In the genomic region with DNA sequence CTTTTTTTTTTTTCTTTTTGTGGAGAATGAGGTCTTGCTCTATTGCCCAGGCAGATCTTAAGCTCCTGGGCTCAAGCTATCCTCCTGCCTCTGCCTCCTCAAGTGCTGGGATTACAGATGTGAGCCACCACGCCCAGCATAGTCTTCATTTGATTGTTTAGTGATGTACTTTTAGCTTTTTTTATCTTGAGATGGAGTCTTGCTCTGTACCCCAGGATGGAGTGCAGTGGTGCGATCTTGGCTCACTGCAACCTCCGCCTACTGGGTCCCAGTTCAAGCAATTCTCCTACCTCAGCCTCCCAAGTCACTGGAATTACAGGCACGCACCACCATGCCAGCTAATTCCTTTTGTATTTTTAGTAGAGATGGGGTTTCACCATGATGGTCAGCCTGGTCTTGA, we compare ENCODE assay signal across 36 cellular contexts. TPM values are rescaled to one million over a fixed set of nuclear protein-coding genes. Genes with fewer than 3 reads are reported as not detected.
"Had no signal": no experiment of that assay in that cellular context is flagged by ENCODE, and none has a peak within 500 bp of the region (broad histone marks: within the 10 kb centered on the region; RNA-seq: fewer than 3 reads in every experiment).

No MANE protein-coding gene starts in this region.

- H3K27ac ChIP-seq: adrenal gland, body of pancreas, breast epithelium, KMS-11, Peyer's patch, SJSA1 had no signal

- H3K4me1 ChIP-seq: adrenal gland, body of pancreas, breast epithelium, Peyer's patch, SJSA1 had no signal

- H3K4me3 ChIP-seq: adrenal gland, body of pancreas, breast epithelium, Peyer's patch, SJSA1 had no signal

- H3K27ac Mint-ChIP-seq: activated CD4-positive, alpha-beta T cell treated with anti-CD3 and anti-CD28 coated beads, Interleukin-2, amount 10 ng/mL, durations not matched to agents 7 days and 5 days; activated CD8-positive, alpha-beta T cell treated with anti-CD3 and anti-CD28 coated beads, Interleukin-2, amount 10 ng/mL, durations not matched to agents 7 days and 5 days; activated naive CD4-positive, alpha-beta T cell treated with anti-CD3 and anti-CD28 coated beads, Interleukin-2, amount 50 U/mL, for 24 hours; T-helper 1 cell treated with Interleukin-12 subunit alpha and Interleukin-12 subunit beta and Interleukin-4 antibody, amounts not matched to agents 30 μg/mL and 1 μg/mL, for 36 hours; T-helper 2 cell treated with Interferon-gamma antibody and Interleukin-4, amounts not matched to agents 5 μg/mL and 100 μg/mL, for 36 hours; WTC11 had no signal

- DNase-seq: activated CD4-positive, alpha-beta T cell treated with anti-CD3 and anti-CD28 coated beads for 1 hour; activated CD4-positive, alpha-beta T cell treated with anti-CD3 and anti-CD28 coated beads, Interleukin-2, amount 10 ng/mL, durations not matched to agents 7 days and 5 days; activated CD4-positive, alpha-beta T cell treated with anti-CD3 and anti-CD28 coated beads, Interleukin-2, amount 50 U/mL, for 48 hours; activated CD8-positive, alpha-beta memory T cell treated with anti-CD3 and anti-CD28 coated beads, Interleukin-2, amount 50 U/mL, for 4 hours; activated CD8-positive, alpha-beta T cell treated with anti-CD3 and anti-CD28 coated beads, Interleukin-2, amount 10 ng/mL, durations not matched to agents 7 days and 5 days; activated effector memory CD4-positive, alpha-beta T cell treated with Interleukin-2 at 50 U/mL for 16 hours; activated naive CD4-positive, alpha-beta T cell; activated T-cell treated with anti-CD3 and anti-CD28 coated beads, Interleukin-2, amount 50 U/mL, for 48 hours; MM.1S; MV-4-11; NCI-H1092; NCI-H1417; NCI-H146; NCI-H187; NCI-H2029 treated with DMSO at 0.1 percent for 48 hours; NCI-H2107; NCI-H2171; NCI-H510A; NCI-H526; NCI-H748 treated with DMSO at 0.1 percent for 48 hours; NK-92 treated with Interleukin-12 subunit alpha and Interleukin-12 subunit beta, amount 100 ng/mL, for 24 hours; PC-3; RPMI8226; SHP77 treated with DMSO at 0.1 percent for 48 hours; SK-N-SH had no signal

- H3K4me1 Mint-ChIP-seq: activated CD4-positive, alpha-beta T cell treated with anti-CD3 and anti-CD28 coated beads, Interleukin-2, amount 10 ng/mL, durations not matched to agents 7 days and 5 days; activated naive CD4-positive, alpha-beta T cell treated with anti-CD3 and anti-CD28 coated beads, Interleukin-2, amount 50 U/mL, for 24 hours; WTC11 had no signal

- H3K27me3 ChIP-seq: adrenal gland, body of pancreas, Peyer's patch, SJSA1 had no signal

- H3K27me3 Mint-ChIP-seq: activated CD4-positive, alpha-beta T cell treated with anti-CD3 and anti-CD28 coated beads, Interleukin-2, amount 10 ng/mL, durations not matched to agents 7 days and 5 days; activated naive CD4-positive, alpha-beta T cell treated with anti-CD3 and anti-CD28 coated beads, Interleukin-2, amount 50 U/mL, for 24 hours had no signal

- ATAC-seq: activated CD8-positive, alpha-beta T cell treated with anti-CD3 and anti-CD28 coated beads, Interleukin-2, amount 10 ng/mL, durations not matched to agents 7 days and 5 days; body of pancreas; PC-3; WTC11 had no signal

- H3K9me3 ChIP-seq: adrenal gland, body of pancreas had no signal

- H3K9ac ChIP-seq: KMS-11, SK-N-SH had no signal

- H3K36me3 ChIP-seq: adrenal gland, breast epithelium, Peyer's patch had no signal

- H3K4me3 Mint-ChIP-seq: activated CD4-positive, alpha-beta T cell treated with anti-CD3 and anti-CD28 coated beads, Interleukin-2, amount 10 ng/mL, durations not matched to agents 7 days and 5 days; activated CD8-positive, alpha-beta T cell treated with anti-CD3 and anti-CD28 coated beads, Interleukin-2, amount 10 ng/mL, durations not matched to agents 7 days and 5 days; activated naive CD4-positive, alpha-beta T cell treated with anti-CD3 and anti-CD28 coated beads, Interleukin-2, amount 50 U/mL, for 24 hours; T-helper 1 cell treated with Interleukin-12 subunit alpha and Interleukin-12 subunit beta and Interleukin-4 antibody, amounts not matched to agents 30 μg/mL and 1 μg/mL, for 36 hours; T-helper 2 cell treated with Interferon-gamma antibody and Interleukin-4, amounts not matched to agents 5 μg/mL and 100 μg/mL, for 36 hours; WTC11 had no signal

RNA-seq across cellular contexts. Expression of a gene that starts 24.0 kb away (rescaled TPM):
- total RNA-seq: LHCN-M2 had no signal
